ENCODE assay signal across 10 cellular contexts in the genomic region with DNA sequence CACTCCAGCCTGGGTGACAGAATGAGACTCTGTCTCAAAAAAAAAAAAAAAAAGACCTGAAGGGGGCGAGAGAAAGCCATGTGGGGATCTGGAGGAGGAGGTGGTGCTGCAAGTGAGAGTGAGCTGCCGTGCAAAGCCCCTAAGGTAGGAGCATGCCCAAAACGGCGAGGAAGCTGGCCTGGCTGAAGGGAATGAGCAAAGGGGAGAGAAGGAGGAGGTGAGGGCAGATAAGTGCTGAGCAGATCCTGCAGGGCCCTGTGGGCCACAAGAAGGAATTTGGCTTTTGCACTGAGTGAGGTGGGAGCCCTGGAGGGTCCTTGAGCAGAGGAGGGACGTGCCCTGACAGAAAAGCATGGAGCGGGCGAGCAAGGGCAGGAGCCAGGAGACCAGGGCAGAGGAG. TPM values are rescaled to one million over a fixed set of nuclear protein-coding genes. Genes with fewer than 3 reads are reported as not detected.
DNase-seq lines count a peak whose midpoint lies in the region; ATAC-seq, FAIRE-seq and TF ChIP-seq lines count a peak whose summit lies in the region.
"Had no signal": no experiment of that assay in that cellular context is flagged by ENCODE, and none has a peak within 500 bp of the region (broad histone marks: within the 10 kb centered on the region; RNA-seq: fewer than 3 reads in every experiment).

No MANE protein-coding gene starts in this region.

- peak overlapping the region; percentile 47 for H3K27ac Mint-ChIP-seq in astrocyte (ENCODE audit: unreplicated experiment)

- H3K4me3 Mint-ChIP-seq in astrocyte (ENCODE audit: unreplicated experiment): no peak overlapping the region

- FAIRE-seq in astrocyte (lab: Jason Lieb, UNC): no peak

- no peak overlapping the region for H3K4me3 ChIP-seq in astrocyte (ENCODE audit: insufficient read depth, low read depth, low read length)
- no peak overlapping the region for H3K4me3 ChIP-seq in psoas muscle
- no peak overlapping the region for H3K4me3 ChIP-seq in transverse colon
- H3K4me3 ChIP-seq: SJSA1 had no signal

- TF ChIP-seq POLR2A in transverse colon (IDR thresholded peaks at IDR 0.05): no peak

- TF ChIP-seq EP300 in transverse colon (IDR thresholded peaks at IDR 0.05; ENCODE audit: low read depth): no peak

- no peaks in the 10 kb centered on the region for H3K79me2 ChIP-seq in astrocyte (ENCODE audit: insufficient read depth, low read length)

- H3K9me3 Mint-ChIP-seq in astrocyte (ENCODE audit: unreplicated experiment): peaks cover 3% of the 10 kb centered on the region

- H3K36me3 ChIP-seq in astrocyte (ENCODE audit: insufficient read depth, low read length) (no peaks in the 10 kb centered on the region), psoas muscle (ENCODE audit: insufficient read depth in 1 of 2, low read depth in 1 of 2) (no peaks in the 10 kb centered on the region), transverse colon (no peaks in the 10 kb centered on the region)
- H3K36me3 ChIP-seq: SJSA1 had no signal

- H3K27me3 Mint-ChIP-seq in astrocyte (ENCODE audit: low read depth, unreplicated experiment): no peaks in the 10 kb centered on the region

- no peak overlapping the region for H2AFZ ChIP-seq in astrocyte (ENCODE audit: low read depth, low read length)

- DNase-seq in NCI-H524 (lab: John Stamatoyannopoulos, UW) (peak; percentile 24 to 59), NCI-H524 treated with DMSO at 0.1 percent for 48 hours (lab: John Stamatoyannopoulos, UW) (no peak), NCI-H69 (lab: John Stamatoyannopoulos, UW) (peak; percentile 44), astrocyte (ENCODE audit: low read depth) (no peak), psoas muscle (no peak), transverse colon (no peak)

- H3K4me2 ChIP-seq in astrocyte (ENCODE audit: low read length): no peak overlapping the region

- H3K4me1 ChIP-seq in astrocyte (ENCODE audit: insufficient read depth, low read length) (peaks cover 8% of the 10 kb centered on the region), psoas muscle (no peaks in the 10 kb centered on the region), transverse colon (peaks cover 8 to 39% (median 17%) of the 10 kb centered on the region in 4 donors)
- H3K4me1 ChIP-seq: Caco-2 had no signal

- H3K9me3 ChIP-seq in astrocyte (ENCODE audit: insufficient read depth, low read depth, low read length) (no peaks in the 10 kb centered on the region), psoas muscle (no peaks in the 10 kb centered on the region), transverse colon (no peaks in the 10 kb centered on the region)
- H3K9me3 ChIP-seq: Caco-2, SJSA1 had no signal

- peaks cover 3% of the 10 kb centered on the region for H3K36me3 Mint-ChIP-seq in astrocyte (ENCODE audit: low read depth, unreplicated experiment)

- H3K9ac ChIP-seq in astrocyte (ENCODE audit: low read length): no peak overlapping the region

- in situ Hi-C loops in transverse colon (cut with MboI; ENCODE audit: low pct_ligation_motif_present in 1 of 4, low pct_unique_long_range_greater_than_20kb in 1 of 4, low sequenced_read_pairs in 3 of 4): no loop called here

- no peak for TF ChIP-seq CTCF in astrocyte (IDR thresholded peaks at IDR 0.05; ENCODE audit: insufficient read depth, low read depth, low read length)
- TF ChIP-seq CTCF in psoas muscle (IDR thresholded peaks at IDR 0.05): peak; percentile 6
- no peak for TF ChIP-seq CTCF in transverse colon (IDR thresholded peaks at IDR 0.05)

- ATAC-seq in psoas muscle: peak in 1 of 4 donors; percentile 58
- ATAC-seq in GM21367 (IDR thresholded peaks at IDR 0.05; ENCODE audit: unreplicated experiment): no peak
- ATAC-seq in HG02885 (IDR thresholded peaks at IDR 0.05; ENCODE audit: poor library complexity, unreplicated experiment): no peak

- no peaks in the 10 kb centered on the region for H4K20me1 ChIP-seq in astrocyte (ENCODE audit: insufficient read depth, low read length)

- 63 to 75% (median 66%) methylated on average over 7 of the region's 7 CpGs for WGBS in psoas muscle, 3 donors
- 63% methylated on average over 7 of the region's 7 CpGs; no CpG with 5 or more reads in 1 of the 2 donors for WGBS in transverse colon (ENCODE audit: low coverage in 1 of 2), 2 donors

- H3K27ac ChIP-seq in astrocyte (ENCODE audit: low read depth, low read length) (no peak overlapping the region), psoas muscle (no peak overlapping the region), transverse colon (peak overlapping the region in 1 of 4 donors; percentile 45)
- H3K27ac ChIP-seq: SJSA1 had no signal

- intact Hi-C loops in psoas muscle (cut with DNase I): loop anchor here in 1 of 2 donors (5.0 kb wide), 1 partner anchor 45 kb away; no protein-coding TSS in a partner anchor
- intact Hi-C loops in transverse colon (cut with DNase I; ENCODE audit: low total_unique reads): no loop called here

- peaks cover 6% of the 10 kb centered on the region for H3K4me1 Mint-ChIP-seq in astrocyte (ENCODE audit: low read depth, unreplicated experiment)

- H3K27me3 ChIP-seq in astrocyte (ENCODE audit: insufficient read depth, low read length): no peaks in the 10 kb centered on the region
- H3K27me3 ChIP-seq in psoas muscle (ENCODE audit: insufficient read depth in 3 of 3, low read length in 2 of 3): no peaks in the 10 kb centered on the region
- no peaks in the 10 kb centered on the region for H3K27me3 ChIP-seq in transverse colon
- H3K27me3 ChIP-seq: SJSA1 had no signal

RNA-seq across cellular contexts. Expression of a gene that starts 19.4 kb away (rescaled TPM):
- total RNA-seq in astrocyte (8.2 and 9.2 TPM in 2 replicates), psoas muscle (10 to 100 TPM; 20.8 to 57.6 (median 40.1) TPM), transverse colon (100 to 1,000 TPM in 3 of 4 donors, 10 to 100 TPM in 1; 77.4 to 257 (median 136) TPM)
- polyA plus RNA-seq in psoas muscle: 10 to 100 TPM; 15.6 to 40.2 (median 28.5) TPM

RNA-seq across cellular contexts. Expression of a gene that starts 57.3 kb away (rescaled TPM):
- total RNA-seq in astrocyte (44.2 and 54.9 TPM in 2 replicates), psoas muscle (10 to 100 TPM; 14.8 to 32.4 (median 26.6) TPM), transverse colon (100 to 1,000 TPM in 3 of 4 donors, 10 to 100 TPM in 1; 66.4 to 286 (median 163) TPM)
- polyA plus RNA-seq in psoas muscle: 10 to 100 TPM; 38.7 to 93.0 (median 45.3) TPM

Comparison
In these comparisons a context has a peak if more than half of its experiments do, and no peak if none do; other contexts are left out.
1. DNase-seq: peak in NCI-H524 (2 of 2) and NCI-H69 (single experiment); none in NCI-H524 treated with DMSO at 0.1 percent for 48 hours (single experiment), astrocyte (single experiment), psoas muscle (0 of 2) and transverse colon (single experiment).